Comparison of ENCODE assay signal across 17 cellular contexts in genomic region chr5:74420220-74420619, GRCh38.
A peak's percentile ranks its signal among the peaks of the same experiment; 100 is the strongest.
DNase-seq lines count a peak whose midpoint lies in the region; ATAC-seq, FAIRE-seq and TF ChIP-seq lines count a peak whose summit lies in the region.
"Had no signal": no experiment of that assay in that cellular context is flagged by ENCODE, and none has a peak within 500 bp of the region (broad histone marks: within the 10 kb centered on the region; RNA-seq: fewer than 3 reads in every experiment).

No MANE protein-coding gene starts in this region.

- H3K9me3 Mint-ChIP-seq in GM23338: no peaks in the 10 kb centered on the region

- H3K4me3 ChIP-seq in GM23338 (no peak overlapping the region), GM12878 (no peak overlapping the region), keratinocyte (ENCODE audit: control insufficient read depth in 2 of 3, extremely low read depth in 1 of 3, insufficient read depth in 2 of 3, low read depth in 1 of 3, low read length in 3 of 3) (no peak overlapping the region), psoas muscle (no peak overlapping the region), mesenchymal stem cell (ENCODE audit: insufficient read depth in 1 of 2, low read depth in 1 of 2, low read length in 2 of 2) (no peak overlapping the region)
- H3K4me3 ChIP-seq: BLaER1 treated with 17β-estradiol and CSF1 and Interleukin-3, amounts not matched to agents 10 nM and 100 nM; HAP-1 had no signal

- CTCF ChIA-PET in GM12878 (lab: Yijun Ruan, JAX): interaction anchor here (1.2 to 1.3 kb wide), 2 partner anchors 10 to 213 kb away, joined by 3 to 4 read pairs; no protein-coding TSS in a partner anchor

- POLR2A ChIA-PET in GM12878 (lab: Charles Lee): interaction anchor here (0.6 to 1.2 kb wide), 2 partner anchors 26 to 448 kb away, joined by 3 to 7 read pairs; no protein-coding TSS in a partner anchor

- RAD21 ChIA-PET in GM12878 (lab: Charles Lee; ENCODE audit: unreplicated experiment): interaction anchor here (0.7 to 2.8 kb wide), 2 partner anchors 13 to 1148 kb away, joined by 3 to 7 read pairs; no protein-coding TSS in a partner anchor

- no peaks in the 10 kb centered on the region for H3K36me3 ChIP-seq in GM23338 (ENCODE audit: insufficient read depth)
- no peaks in the 10 kb centered on the region for H3K36me3 ChIP-seq in GM12878 (ENCODE audit: control insufficient read depth in 2 of 2, insufficient read depth in 2 of 2, low read length in 1 of 2)
- H3K36me3 ChIP-seq in keratinocyte (ENCODE audit: control insufficient read depth in 2 of 2, extremely low read depth in 1 of 2, insufficient read depth in 2 of 2, low read length in 2 of 2): no peaks in the 10 kb centered on the region
- H3K36me3 ChIP-seq in psoas muscle (ENCODE audit: insufficient read depth in 1 of 2, low read depth in 1 of 2): no peaks in the 10 kb centered on the region
- H3K36me3 ChIP-seq in mesenchymal stem cell (ENCODE audit: control insufficient read depth in 1 of 2, insufficient read depth in 2 of 2, low read depth in 1 of 2, low read length in 2 of 2): no peaks in the 10 kb centered on the region
- H3K36me3 ChIP-seq: BLaER1 treated with 17β-estradiol and CSF1 and Interleukin-3, amounts not matched to agents 10 nM and 100 nM; HAP-1 had no signal

- dilution Hi-C loops in keratinocyte (cut with MboI; ENCODE audit: extremely low pct_ligation_motif_present, low sequenced_read_pairs): no loop called here

- no peak for TF ChIP-seq CTCF in GM23338 (conservative IDR thresholded peaks at IDR 0.05; ENCODE audit: low read depth in 2 of 2)
- TF ChIP-seq CTCF in GM12878 (IDR thresholded peaks at IDR 0.05 in 2 of 3, conservative IDR thresholded peaks at IDR 0.05 in 1 of 3; ENCODE audit: control insufficient read depth in 2 of 3, extremely low read depth in 1 of 3, insufficient read depth in 1 of 3, low read depth in 3 of 3, low read length in 3 of 3): no peak
- no peak for TF ChIP-seq CTCF in keratinocyte (optimal IDR thresholded peaks at IDR 0.05 in 1 of 3, IDR thresholded peaks at IDR 0.05 in 1 of 3, conservative IDR thresholded peaks at IDR 0.05 in 1 of 3; ENCODE audit: extremely low read depth in 1 of 3, insufficient read depth in 2 of 3, low read length in 3 of 3)
- no peak for TF ChIP-seq CTCF in psoas muscle (IDR thresholded peaks at IDR 0.05)

- H3K27ac ChIP-seq in GM23338 (ENCODE audit: low read depth): no peak overlapping the region
- H3K27ac ChIP-seq in GM12878 (ENCODE audit: control insufficient read depth, insufficient read depth): no peak overlapping the region
- no peak overlapping the region for H3K27ac ChIP-seq in keratinocyte (ENCODE audit: control insufficient read depth, insufficient read depth, low read length)
- peak overlapping the region; percentile 11 for H3K27ac ChIP-seq in psoas muscle
- no peak overlapping the region for H3K27ac ChIP-seq in mesenchymal stem cell (ENCODE audit: low read length, poor library complexity, severe bottlenecking)
- H3K27ac ChIP-seq: BLaER1 treated with 17β-estradiol and CSF1 and Interleukin-3, amounts not matched to agents 10 nM and 100 nM; HL-60 had no signal

- in situ Hi-C loops in GM12878 (cut with MboI): no loop called here

- H3K4me2 ChIP-seq in GM23338: no peak overlapping the region
- no peak overlapping the region for H3K4me2 ChIP-seq in GM12878 (ENCODE audit: control insufficient read depth, insufficient read depth)
- no peak overlapping the region for H3K4me2 ChIP-seq in keratinocyte (ENCODE audit: control insufficient read depth, extremely low read depth, insufficient read depth, low read depth, low read length)
- no peak overlapping the region for H3K4me2 ChIP-seq in mesenchymal stem cell (ENCODE audit: low read length, poor library complexity, severe bottlenecking)
- H3K4me2 ChIP-seq: BLaER1 treated with 17β-estradiol and CSF1 and Interleukin-3, amounts not matched to agents 10 nM and 100 nM had no signal

- no peak for FAIRE-seq in GM12878 (lab: Jason Lieb, UNC)
- FAIRE-seq in keratinocyte (lab: Jason Lieb, UNC): peak; percentile 5
- FAIRE-seq: GM18507, H1 had no signal

- H2BK5ac ChIP-seq in mesenchymal stem cell (ENCODE audit: low read depth, low read length, poor library complexity, severe bottlenecking): no peak overlapping the region

- no peak overlapping the region for H2BK12ac ChIP-seq in mesenchymal stem cell (ENCODE audit: low read length in 2 of 2)

- no peak overlapping the region for H2BK120ac ChIP-seq in mesenchymal stem cell (ENCODE audit: low read depth, low read length)

- no peak overlapping the region for H3K4ac ChIP-seq in mesenchymal stem cell (ENCODE audit: low read depth in 1 of 2, low read length in 2 of 2)

- TF ChIP-seq POLR2A in GM12878 (IDR thresholded peaks at IDR 0.05; ENCODE audit: low read depth, low read length): no peak

- H4K91ac ChIP-seq in mesenchymal stem cell (ENCODE audit: low read length): no peak overlapping the region

- no peak overlapping the region for H3K9ac ChIP-seq in GM12878 (ENCODE audit: control insufficient read depth, insufficient read depth, low read length)
- no peak overlapping the region for H3K9ac ChIP-seq in keratinocyte (ENCODE audit: control insufficient read depth, extremely low read depth, insufficient read depth, low read length)
- H3K9ac ChIP-seq in mesenchymal stem cell (ENCODE audit: low read length): no peak overlapping the region
- H3K9ac ChIP-seq: BLaER1 treated with 17β-estradiol and CSF1 and Interleukin-3, amounts not matched to agents 10 nM and 100 nM had no signal

- H3K4me1 ChIP-seq in GM23338 (ENCODE audit: insufficient read depth) (no peaks in the 10 kb centered on the region), GM12878 (ENCODE audit: control insufficient read depth, insufficient read depth, low read length) (no peaks in the 10 kb centered on the region), keratinocyte (ENCODE audit: control insufficient read depth, extremely low read depth, insufficient read depth, low read length) (peaks cover 4% of the 10 kb centered on the region), psoas muscle (peaks cover 22% of the 10 kb centered on the region), mesenchymal stem cell (ENCODE audit: control insufficient read depth, insufficient read depth, low read depth, low read length) (no peaks in the 10 kb centered on the region)
- H3K4me1 ChIP-seq: HAP-1 had no signal

- no peak for TF ChIP-seq RAD21 in GM12878 (IDR thresholded peaks at IDR 0.05; ENCODE audit: insufficient read depth, low read depth, low read length)

- H2AK5ac ChIP-seq in mesenchymal stem cell (ENCODE audit: low read length, severe bottlenecking): no peak overlapping the region

- H4K20me1 ChIP-seq in GM23338 (replicated peaks; ENCODE audit: insufficient read depth): no peaks in the 10 kb centered on the region
- no peaks in the 10 kb centered on the region for H4K20me1 ChIP-seq in GM12878 (ENCODE audit: control insufficient read depth, insufficient read depth)
- no peaks in the 10 kb centered on the region for H4K20me1 ChIP-seq in keratinocyte (ENCODE audit: control insufficient read depth, extremely low read depth, insufficient read depth, low read length)
- H4K20me1 ChIP-seq: BLaER1 treated with 17β-estradiol and CSF1 and Interleukin-3, amounts not matched to agents 10 nM and 100 nM had no signal

- DNase-seq in GM23338 (ENCODE audit: low spot score): no peak
- DNase-seq in GM12878 (ENCODE audit: low read depth, low spot score): no peak
- no peak for DNase-seq in keratinocyte (ENCODE audit: low read depth, low spot score)
- no peak for DNase-seq in psoas muscle
- DNase-seq in mesenchymal stem cell: no peak
- no peak for DNase-seq in dedifferentiated amniotic fluid mesenchymal stem cell (ENCODE audit: extremely low spot score)
- DNase-seq: ACHN; CD4-positive, CD25-positive, alpha-beta regulatory T cell; DMS53; GF-D8; KBM-7 had no signal

- no peak for TF ChIP-seq EP300 in GM12878 (IDR thresholded peaks at IDR 0.05; ENCODE audit: borderline replicate concordance in 1 of 2, control insufficient read depth in 1 of 2, low read depth in 2 of 2, low read length in 2 of 2)

- H2BK15ac ChIP-seq in mesenchymal stem cell (ENCODE audit: low read depth, poor library complexity, severe bottlenecking): no peak overlapping the region

- no peak overlapping the region for H3K27ac Mint-ChIP-seq in GM23338
- H3K27ac Mint-ChIP-seq: CD4-positive, CD25-positive, alpha-beta regulatory T cell had no signal

- no peaks in the 10 kb centered on the region for H3K27me3 ChIP-seq in GM23338 (ENCODE audit: insufficient read depth)
- H3K27me3 ChIP-seq in GM12878 (replicated peaks in 1 of 2; ENCODE audit: control insufficient read depth in 2 of 2, insufficient read depth in 2 of 2, low read length in 1 of 2): no peaks in the 10 kb centered on the region
- H3K27me3 ChIP-seq in keratinocyte (ENCODE audit: control insufficient read depth, extremely low read depth, insufficient read depth, low read length): no peaks in the 10 kb centered on the region
- no peaks in the 10 kb centered on the region for H3K27me3 ChIP-seq in psoas muscle (ENCODE audit: insufficient read depth in 3 of 3, low read length in 2 of 3)
- no peaks in the 10 kb centered on the region for H3K27me3 ChIP-seq in mesenchymal stem cell (ENCODE audit: control insufficient read depth in 1 of 2, insufficient read depth in 1 of 2, low read length in 2 of 2)
- H3K27me3 ChIP-seq: BLaER1 treated with 17β-estradiol and CSF1 and Interleukin-3, amounts not matched to agents 10 nM and 100 nM had no signal

- H3K27me3 Mint-ChIP-seq in GM23338 (ENCODE audit: insufficient read depth, low read depth, poor library complexity): no peaks in the 10 kb centered on the region

- H3K9me2 ChIP-seq in GM23338 (ENCODE audit: insufficient read depth): no peaks in the 10 kb centered on the region

- no peak overlapping the region for H4K8ac ChIP-seq in mesenchymal stem cell (ENCODE audit: low read length)

- H3K9me3 ChIP-seq in GM12878 (replicated peaks; ENCODE audit: control insufficient read depth, insufficient read depth, low read length) (no peaks in the 10 kb centered on the region; the same call in 2 of the 3 replicates), keratinocyte (ENCODE audit: control insufficient read depth, low read depth, low read length) (no peaks in the 10 kb centered on the region), psoas muscle (no peaks in the 10 kb centered on the region), mesenchymal stem cell (ENCODE audit: control insufficient read depth, low read length) (no peaks in the 10 kb centered on the region)
- H3K9me3 ChIP-seq: HAP-1 had no signal

- H3K36me3 Mint-ChIP-seq in GM23338 (ENCODE audit: low read depth): no peaks in the 10 kb centered on the region
- H3K36me3 Mint-ChIP-seq: CD4-positive, CD25-positive, alpha-beta regulatory T cell had no signal

- H3K9me1 ChIP-seq in keratinocyte (ENCODE audit: control insufficient read depth, extremely low read depth, insufficient read depth, low read length): no peaks in the 10 kb centered on the region

- no peaks in the 10 kb centered on the region for H3K4me1 Mint-ChIP-seq in GM23338
- H3K4me1 Mint-ChIP-seq: CD4-positive, CD25-positive, alpha-beta regulatory T cell had no signal

- H2AFZ ChIP-seq in GM23338 (peak overlapping the region; percentile 69), GM12878 (ENCODE audit: control insufficient read depth, low read depth, low read length) (no peak overlapping the region), keratinocyte (ENCODE audit: control insufficient read depth, low read length) (no peak overlapping the region), mesenchymal stem cell (ENCODE audit: low read depth, low read length) (no peak overlapping the region)

- H3K14ac ChIP-seq in mesenchymal stem cell (ENCODE audit: low read length in 2 of 2): no peak overlapping the region

- H3K79me2 ChIP-seq in GM23338 (replicated peaks; ENCODE audit: insufficient read depth): no peaks in the 10 kb centered on the region
- H3K79me2 ChIP-seq in GM12878 (ENCODE audit: control insufficient read depth, insufficient read depth, low read length): no peaks in the 10 kb centered on the region
- no peaks in the 10 kb centered on the region for H3K79me2 ChIP-seq in keratinocyte (ENCODE audit: control insufficient read depth, insufficient read depth, low read length)

- no peak overlapping the region for H3K18ac ChIP-seq in mesenchymal stem cell (ENCODE audit: low read depth in 1 of 2, low read length in 2 of 2)

- ATAC-seq in GM23338: no peak
- no peak for ATAC-seq in GM12878
- ATAC-seq in psoas muscle: no peak
- no peak for ATAC-seq in activated CD4-positive, CD25-positive, alpha-beta regulatory T cell treated with anti-CD3 and anti-CD28 coated beads, Interleukin-2, amount 50 U/mL, for 24 hours

- no peak overlapping the region for H3K4me3 Mint-ChIP-seq in GM23338

- no TSS peak for BruUV-seq in GM12878 (replicated peaks; lab: Mats Ljungman, UMichigan)

- H3K23ac ChIP-seq in mesenchymal stem cell (ENCODE audit: low read length in 2 of 2): no peak overlapping the region

- H3K79me1 ChIP-seq in mesenchymal stem cell (replicated peaks; ENCODE audit: low read length, poor library complexity, severe bottlenecking): no peaks in the 10 kb centered on the region

- H3F3A ChIP-seq in GM23338 (replicated peaks; ENCODE audit: low read depth): no peaks in the 10 kb centered on the region

- WGBS in GM12878 (ENCODE audit: insufficient coverage, insufficient replicate concordance, low lambda C conversion rate, missing lambda C conversion rate): 55% methylated on average over 3 of the region's 3 CpGs
- 65 to 94% (median 89%) methylated on average over 3 of the region's 3 CpGs for WGBS in psoas muscle, 3 donors
- WGBS in mesenchymal stem cell: 77% methylated on average over 3 of the region's 3 CpGs

- intact Hi-C loops in GM12878 (cut with micrococcal nuclease; ENCODE audit: unreplicated experiment): no loop called here
- intact Hi-C loops in psoas muscle (cut with DNase I): no loop called here

- SMC1A ChIA-PET in GM12878 (lab: Charles Lee; ENCODE audit: uncharacterized antibody, unreplicated experiment): interaction anchor here (0.8 to 2.0 kb wide), 3 partner anchors 11 to 45 kb away, joined by 3 to 7 read pairs (median 4); no protein-coding TSS in a partner anchor
